ENCODE assay signal across 13 cellular contexts in genomic region chr5:57028166-57028565, GRCh38.
"Had no signal": no experiment of that assay in that cellular context is flagged by ENCODE, and none has a peak within 500 bp of the region (broad histone marks: within the 10 kb centered on the region; RNA-seq: fewer than 3 reads in every experiment).

No MANE protein-coding gene starts in this region.

- H3K9me3 ChIP-seq: right atrium auricular region, sigmoid colon had no signal

- H3K27me3 ChIP-seq: heart left ventricle, right atrium auricular region, sigmoid colon had no signal

- DNase-seq: heart left ventricle; hypothalamus; kidney glomerular epithelial cell; mesendoderm; naive B cell; posterior cingulate gyrus; sigmoid colon; stimulated activated naive CD4-positive, alpha-beta T cell treated with Interleukin-2 at 50 U/mL for 16 hours; trophoblast cell had no signal

- ATAC-seq: heart left ventricle had no signal

- H3K4me1 ChIP-seq: heart left ventricle, right atrium auricular region, sigmoid colon had no signal

- FAIRE-seq: frontal cortex, islet of Langerhans had no signal

- H3K36me3 ChIP-seq: heart left ventricle, right atrium auricular region, sigmoid colon had no signal

- H3K27ac ChIP-seq: heart left ventricle, right atrium auricular region, sigmoid colon, skin epidermis had no signal

- H3K4me3 ChIP-seq: heart left ventricle, right atrium auricular region, sigmoid colon, skin epidermis had no signal
